ENCODE assay signal across 1 cellular context in the genomic region with DNA sequence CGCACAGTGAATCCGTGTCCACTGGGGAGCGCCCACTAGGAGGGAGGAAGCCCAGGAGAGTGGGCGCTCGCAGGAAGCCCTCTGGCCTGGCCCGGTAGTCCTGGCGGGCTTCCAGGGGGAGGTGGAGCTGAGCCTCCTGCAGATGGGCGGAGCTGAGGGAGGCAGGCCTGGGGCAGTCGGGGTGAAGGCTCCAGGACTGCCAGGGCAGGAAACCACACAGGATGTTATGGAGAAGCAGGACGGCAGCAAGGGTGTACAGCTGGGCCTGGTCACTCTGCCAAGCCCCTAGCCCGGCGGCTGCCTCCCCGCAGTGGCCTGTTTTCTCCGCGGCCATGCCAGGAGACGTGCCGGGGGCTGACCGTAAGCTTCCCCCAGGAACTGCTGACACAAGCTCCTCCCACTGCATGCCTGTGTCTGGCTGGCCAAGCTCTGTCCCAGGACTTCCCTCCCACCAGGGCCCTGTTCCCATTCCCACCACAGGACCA.
TF ChIP-seq lines count a peak whose summit lies in the region.

No MANE protein-coding gene starts in this region.

TF ChIP-seq in GM12878, 131 proteins besides CTCF, POLR2A, EP300 and RAD21:
- TF ChIP-seq BACH1 (IDR thresholded peaks at IDR 0.05; ENCODE audit: borderline replicate concordance) (no peak), TARDBP (IDR thresholded peaks at IDR 0.05; ENCODE audit: borderline replicate concordance) (no peak), IRF3 (IDR thresholded peaks at IDR 0.05) (no peak), SMAD1 (IDR thresholded peaks at IDR 0.05; ENCODE audit: low read depth, partially characterized antibody) (no peak)
